In the genomic region with DNA sequence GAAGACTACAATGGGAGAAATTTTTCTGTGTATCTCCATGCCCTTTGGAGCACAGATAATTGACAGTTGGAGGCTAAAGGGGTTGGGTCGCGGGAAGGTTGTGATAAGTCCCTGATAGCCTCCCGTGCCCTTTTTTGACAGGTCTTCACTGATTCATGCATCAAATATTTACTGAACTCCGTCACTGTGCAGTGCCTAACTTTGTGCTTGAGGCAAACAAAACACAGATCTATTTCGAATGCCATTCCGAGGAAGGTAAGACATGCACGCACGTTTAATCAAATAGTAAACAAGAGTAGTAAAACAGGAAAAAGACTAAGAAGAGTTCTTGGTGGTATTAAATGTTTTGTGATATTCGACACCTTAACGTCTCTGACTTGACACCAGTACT, we compare ENCODE assay signal across 8 cellular contexts. TPM values are rescaled to one million over a fixed set of nuclear protein-coding genes. Genes with fewer than 3 reads are reported as not detected.
A peak's percentile ranks its signal among the peaks of the same experiment; 100 is the strongest.
DNase-seq lines count a peak whose midpoint lies in the region; ATAC-seq and TF ChIP-seq lines count a peak whose summit lies in the region.

No MANE protein-coding gene starts in this region.

- H3K36me3 Mint-ChIP-seq in CD4-positive, CD25-positive, alpha-beta regulatory T cell = peaks cover 16% of the 10 kb centered on the region
- peaks cover 29% of the 10 kb centered on the region for H3K36me3 Mint-ChIP-seq in MCF 10A (ENCODE audit: insufficient read depth, unreplicated experiment)

- H3K9me3 Mint-ChIP-seq in CD4-positive, CD25-positive, alpha-beta regulatory T cell = no peaks in the 10 kb centered on the region
- no peaks in the 10 kb centered on the region for H3K9me3 Mint-ChIP-seq in MCF 10A (ENCODE audit: unreplicated experiment)

- peaks cover 32% of the 10 kb centered on the region for H3K4me1 ChIP-seq in CD4-positive, CD25-positive, alpha-beta regulatory T cell (ENCODE audit: control insufficient read depth, insufficient read depth, low read length, poor library complexity, severe bottlenecking)
- H3K4me1 ChIP-seq in mucosa of descending colon (ENCODE audit: low read depth) = peaks cover 27% of the 10 kb centered on the region

- intact Hi-C loops in MCF 10A (cut with micrococcal nuclease) = loop anchor here (2.0 to 10.0 kb wide), 3 partner anchors 129 to 639 kb away; partner anchors contain the start of gene PI4KB
- intact Hi-C loops in mucosa of descending colon (cut with DNase I, micrococcal nuclease) = loop anchor here in 1 of 2 donors (5.0 kb wide), 1 partner anchor 54 kb away; the partner anchor contains the start of gene PSMD4

- DNase-seq in CD4-positive, CD25-positive, alpha-beta regulatory T cell = no peak
- no peak for DNase-seq in MCF 10A (ENCODE audit: unreplicated experiment)
- DNase-seq in mucosa of descending colon = peak in 1 of 3 donors; percentile 32
- no peak for DNase-seq in glomerular visceral epithelial cell (ENCODE audit: extremely low spot score)
- no peak for DNase-seq in activated CD8-positive, alpha-beta memory T cell treated with anti-CD3 and anti-CD28 coated beads, Interleukin-2, amount 50 U/mL, for 48 hours

- H3K27ac Mint-ChIP-seq in CD4-positive, CD25-positive, alpha-beta regulatory T cell = peak overlapping the region; percentile 97 to 99 (median 99)
- H3K27ac Mint-ChIP-seq in MCF 10A (ENCODE audit: low read depth, unreplicated experiment) = peak overlapping the region; percentile 95

- POLR2A ChIA-PET in MCF 10A (lab: Yijun Ruan, JAX) = interaction anchor here (0.7 to 12.4 kb wide), 7 partner anchors 10 to 114 kb away, joined by 3 to 153 read pairs (median 4); partner anchors contain the start of genes PSMD4 and ZNF687

- H3K4me3 ChIP-seq in CD4-positive, CD25-positive, alpha-beta regulatory T cell (ENCODE audit: low read depth, low read length) = peak overlapping the region; percentile 95
- no peak overlapping the region for H3K4me3 ChIP-seq in mucosa of descending colon

- H3K27ac ChIP-seq in CD4-positive, CD25-positive, alpha-beta regulatory T cell (ENCODE audit: insufficient read depth, low read length, poor library complexity, severe bottlenecking) = peak overlapping the region; percentile 84
- H3K27ac ChIP-seq in KOPT-K1 (ENCODE audit: low read depth, low read length, poor library complexity, severe bottlenecking) = peak overlapping the region; percentile 82

- peaks cover 18% of the 10 kb centered on the region for H3K27me3 Mint-ChIP-seq in CD4-positive, CD25-positive, alpha-beta regulatory T cell
- no peaks in the 10 kb centered on the region for H3K27me3 Mint-ChIP-seq in MCF 10A (ENCODE audit: insufficient read depth, unreplicated experiment)

- peaks cover 21 to 53% (median 31%) of the 10 kb centered on the region in 4 donors for H3K4me1 Mint-ChIP-seq in CD4-positive, CD25-positive, alpha-beta regulatory T cell
- peaks cover 40% of the 10 kb centered on the region for H3K4me1 Mint-ChIP-seq in MCF 10A (ENCODE audit: insufficient read depth, unreplicated experiment)

- no peaks in the 10 kb centered on the region for H3K27me3 ChIP-seq in CD4-positive, CD25-positive, alpha-beta regulatory T cell (ENCODE audit: control insufficient read depth, insufficient read depth, low read length)

- peak overlapping the region; percentile 95 to 99 (median 98) for H3K4me3 Mint-ChIP-seq in CD4-positive, CD25-positive, alpha-beta regulatory T cell
- H3K4me3 Mint-ChIP-seq in MCF 10A (ENCODE audit: unreplicated experiment) = peak overlapping the region; percentile 93

- no TSS peak for BruUV-seq in MCF 10A (replicated peaks; lab: Mats Ljungman, UMichigan)

- H3K36me3 ChIP-seq in CD4-positive, CD25-positive, alpha-beta regulatory T cell (ENCODE audit: control insufficient read depth, insufficient read depth, low read length) = peaks cover 2% of the 10 kb centered on the region
- H3K36me3 ChIP-seq in KOPT-K1 (ENCODE audit: insufficient read depth, low read length) = peaks cover 15% of the 10 kb centered on the region
- no peaks in the 10 kb centered on the region for H3K36me3 ChIP-seq in mucosa of descending colon (ENCODE audit: low read depth)

- CTCF ChIA-PET in MCF 10A (lab: Yijun Ruan, JAX) = interaction anchor here (0.6 to 1.1 kb wide), 4 partner anchors 10 to 132 kb away, joined by 3 read pairs; no protein-coding TSS in a partner anchor

- ATAC-seq in CD4-positive, CD25-positive, alpha-beta regulatory T cell (ENCODE audit: low read depth in 2 of 2) = no peak
- peak; percentile 4 for ATAC-seq in mucosa of descending colon
- ATAC-seq in GM21786 (IDR thresholded peaks at IDR 0.05; ENCODE audit: unreplicated experiment) = no peak
- no peak for ATAC-seq in GM18520 (IDR thresholded peaks at IDR 0.05; ENCODE audit: unreplicated experiment)

- TF ChIP-seq CTCF in MCF 10A (IDR thresholded peaks at IDR 0.05; ENCODE audit: unreplicated experiment) (no peak), mucosa of descending colon (IDR thresholded peaks at IDR 0.05) (no peak)

- H3K9me3 ChIP-seq in CD4-positive, CD25-positive, alpha-beta regulatory T cell (ENCODE audit: control insufficient read depth in 2 of 2, low read length in 2 of 2) = no peaks in the 10 kb centered on the region
- no peaks in the 10 kb centered on the region for H3K9me3 ChIP-seq in KOPT-K1 (ENCODE audit: insufficient read depth, low read length, poor library complexity, severe bottlenecking)
- H3K9me3 ChIP-seq in mucosa of descending colon = no peaks in the 10 kb centered on the region

RNA-seq across cellular contexts. Expression of gene PIP5K1A, which starts 0.5 kb away (rescaled TPM):
- 60.3 TPM for total RNA-seq in CD4-positive, CD25-positive, alpha-beta regulatory T cell
- 10 to 100 TPM; 12.0 to 17.5 (median 15.1) TPM for polyA plus RNA-seq in CD4-positive, CD25-positive, alpha-beta regulatory T cell
- total RNA-seq in MCF 10A (2022) (150 and 163 TPM in 2 replicates), mucosa of descending colon (10 to 100 TPM; 38.4 to 47.5 (median 39.2) TPM)

RNA-seq across cellular contexts. Expression of gene VPS72, which starts 7.9 kb away (rescaled TPM):
- total RNA-seq in CD4-positive, CD25-positive, alpha-beta regulatory T cell = 41.8 TPM
- 100 to 1,000 TPM in 1 of 4 donors, 10 to 100 TPM in 3; 83.0 to 101 (median 95.0) TPM for polyA plus RNA-seq in CD4-positive, CD25-positive, alpha-beta regulatory T cell
- total RNA-seq in MCF 10A (2022) = 106 and 108 TPM in 2 replicates
- 10 to 100 TPM; 32.1 to 56.5 (median 35.3) TPM for total RNA-seq in mucosa of descending colon

RNA-seq across cellular contexts. Expression of gene TMOD4, which starts 22.1 kb away (rescaled TPM):
- 3.3 TPM for total RNA-seq in CD4-positive, CD25-positive, alpha-beta regulatory T cell
- not detected for polyA plus RNA-seq in CD4-positive, CD25-positive, alpha-beta regulatory T cell
- total RNA-seq in MCF 10A (2022) (1.1 TPM in 1 of 2 replicates, not detected in the other), mucosa of descending colon (1 to 10 TPM in 2 of 3 donors, not detected in 1; 1.0 to 2.5 TPM)

RNA-seq across cellular contexts. Expression of gene SCNM1, which starts 31.9 kb away (rescaled TPM):
- total RNA-seq in CD4-positive, CD25-positive, alpha-beta regulatory T cell = 51.0 TPM
- 100 to 1,000 TPM in 1 of 4 donors, 10 to 100 TPM in 3; 74.3 to 104 (median 90.5) TPM for polyA plus RNA-seq in CD4-positive, CD25-positive, alpha-beta regulatory T cell
- total RNA-seq in MCF 10A (2022) (88.5 and 93.0 TPM in 2 replicates), mucosa of descending colon (10 to 100 TPM; 27.9 to 37.8 (median 28.1) TPM)

RNA-seq across cellular contexts. Expression of gene LYSMD1, which starts 32.2 kb away (rescaled TPM):
- 0.54 TPM for total RNA-seq in CD4-positive, CD25-positive, alpha-beta regulatory T cell
- under 1 TPM in 3 of 4 donors, not detected in 1; 0.14 to 0.18 (median 0.14) TPM for polyA plus RNA-seq in CD4-positive, CD25-positive, alpha-beta regulatory T cell
- total RNA-seq in MCF 10A (2022) = 14.4 and 22.3 TPM in 2 replicates
- total RNA-seq in mucosa of descending colon = 10 to 100 TPM in 2 of 3 donors, 1 to 10 TPM in 1; 7.6 to 14.0 (median 10.0) TPM
